ENCODE assay signal across 8 cellular contexts in the genomic region with DNA sequence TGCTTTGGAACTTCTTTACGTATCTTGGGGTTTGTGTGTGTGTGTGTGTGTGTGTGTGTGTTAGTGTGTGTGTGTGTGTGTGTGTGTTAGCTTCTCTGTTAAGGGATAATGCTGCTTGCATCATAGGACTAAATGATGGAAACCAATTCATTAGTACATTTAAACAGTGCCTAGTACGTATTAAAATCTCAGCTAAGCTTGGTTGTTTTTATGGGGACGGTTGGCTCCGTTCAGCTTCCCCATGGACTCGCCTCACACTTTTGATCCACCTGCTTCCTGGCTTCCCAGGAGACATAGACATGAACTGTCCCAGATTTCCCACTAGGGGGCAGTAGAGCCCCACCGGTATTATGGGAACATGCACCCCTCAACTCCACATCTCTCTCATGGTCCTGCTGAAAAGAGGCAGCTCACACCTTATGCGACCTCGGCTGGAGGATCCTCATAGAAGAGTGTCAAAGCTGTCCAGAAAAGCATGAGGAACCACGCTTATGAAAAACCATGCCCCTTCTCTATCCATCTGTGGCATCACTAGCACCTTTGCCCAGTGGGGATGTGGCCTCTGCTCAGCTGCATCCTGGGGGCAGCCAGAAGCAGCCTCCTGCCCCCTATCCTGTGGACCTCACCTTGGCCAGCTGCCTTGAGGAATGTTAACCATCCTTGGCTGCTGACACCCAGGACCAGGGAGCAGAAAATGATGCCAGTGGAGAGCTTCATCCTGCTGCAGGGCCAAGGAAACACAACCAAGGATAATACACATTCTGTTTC. TPM values are rescaled to one million over a fixed set of nuclear protein-coding genes. Genes with fewer than 3 reads are reported as not detected.
DNase-seq lines count a peak whose midpoint lies in the region; ATAC-seq and TF ChIP-seq lines count a peak whose summit lies in the region.

No MANE protein-coding gene starts in this region.

- peak; percentile 14 for DNase-seq in AG09319 (ENCODE audit: extremely low read depth, low read depth)
- DNase-seq in NCI-H345 treated with DMSO at 0.1 percent for 48 hours (lab: John Stamatoyannopoulos, UW; ENCODE audit: unreplicated experiment): peak; percentile 76
- DNase-seq in activated CD4-positive, alpha-beta T cell treated with anti-CD3 and anti-CD28 coated beads for 24 hours (ENCODE audit: low read depth in 2 of 2): peak; percentile 39 to 48
- peak; percentile 74 for DNase-seq in choroid plexus epithelial cell (ENCODE audit: low read depth)
- peak; percentile 31 to 84 for DNase-seq in lower leg skin (ENCODE audit: low spot score in 2 of 2)
- peak; percentile 43 for DNase-seq in stimulated activated CD8-positive, alpha-beta memory T cell treated with anti-CD3 and anti-CD28 coated beads, Interleukin-12 subunit alpha, Interleukin-12 subunit beta, amount 100 ng/mL, for 1 hour (ENCODE audit: low read depth)

- ATAC-seq in GM18861 (IDR thresholded peaks at IDR 0.05; ENCODE audit: unreplicated experiment) (peak; percentile 78), HG03342 (IDR thresholded peaks at IDR 0.05; ENCODE audit: unreplicated experiment) (peak; percentile 80)

- 2 to 3% methylated on average over 9 of the region's 9 CpGs for WGBS in lower leg skin, 2 donors

- intact Hi-C loops in lower leg skin (cut with DNase I; ENCODE audit: low total_unique reads): no loop called here

- TF ChIP-seq CTCF in AG09319 (IDR thresholded peaks at IDR 0.05; ENCODE audit: low read depth, low read length) (peak; percentile 91), choroid plexus epithelial cell (conservative IDR thresholded peaks at IDR 0.05; ENCODE audit: low read depth, low read length) (peak; percentile 92), lower leg skin (IDR thresholded peaks at IDR 0.05) (peak in 1 of 3 donors; percentile 65)

- no peak for TF ChIP-seq POLR2A in lower leg skin (IDR thresholded peaks at IDR 0.05)

- no peak overlapping the region for H3K4me3 ChIP-seq in choroid plexus epithelial cell (ENCODE audit: low read depth, low read length)
- no peak overlapping the region for H3K4me3 ChIP-seq in lower leg skin (ENCODE audit: low read depth, poor library complexity, severe bottlenecking)

RNA-seq across cellular contexts. Expression of gene SAAL1, which starts 9.7 kb away (rescaled TPM):
- 10 to 100 TPM in 3 of 4 donors, 1 to 10 TPM in 1; 7.2 to 13.7 (median 11.5) TPM for total RNA-seq in lower leg skin

RNA-seq across cellular contexts. Expression of gene MRGPRX3, which starts 16.8 kb away (rescaled TPM):
- under 1 TPM in 1 of 4 donors, not detected in 3; 0.38 TPM for total RNA-seq in lower leg skin

RNA-seq across cellular contexts. Expression of gene MRGPRX4, which starts 57.1 kb away (rescaled TPM):
- not detected for total RNA-seq in lower leg skin

Comparison
In these comparisons a context has a peak if more than half of its experiments do, and no peak if none do; other contexts are left out.
1. DNase-seq: peak in every context shown above with its lines; median percentile 76 in NCI-H345 treated with DMSO at 0.1 percent for 48 hours; 74 in choroid plexus epithelial cell; 58 in lower leg skin; 44 in activated CD4-positive, alpha-beta T cell treated with anti-CD3 and anti-CD28 coated beads for 24 hours; 43 in stimulated activated CD8-positive, alpha-beta memory T cell treated with anti-CD3 and anti-CD28 coated beads, Interleukin-12 subunit alpha, Interleukin-12 subunit beta, amount 100 ng/mL, for 1 hour; 14 in AG09319.